In genomic region chr12:92224685-92225331, GRCh38 we compare ENCODE assay signal across 12 cellular contexts.
DNase-seq lines count a peak whose midpoint lies in the region; ATAC-seq and TF ChIP-seq lines count a peak whose summit lies in the region.
"Had no signal": no experiment of that assay in that cellular context is flagged by ENCODE, and none has a peak within 500 bp of the region (broad histone marks: within the 10 kb centered on the region; RNA-seq: fewer than 3 reads in every experiment).

No MANE protein-coding gene starts in this region.

- H3K27ac Mint-ChIP-seq in stimulated activated effector memory CD8-positive, alpha-beta T cell treated with anti-CD3 and anti-CD28 coated beads, Interleukin-12 subunit alpha, Interleukin-12 subunit beta, amount 100 ng/mL, for 72 hours: no peak overlapping the region
- no peak overlapping the region for H3K27ac Mint-ChIP-seq in naive thymus-derived CD8-positive, alpha-beta T cell

- no peaks in the 10 kb centered on the region for H3K36me3 ChIP-seq in H7 (replicated peaks; ENCODE audit: control insufficient read depth, insufficient read depth, low read length)
- H3K36me3 ChIP-seq: ascending aorta had no signal

- DNase-seq in H7 (peak; percentile 13), SW480 (ENCODE audit: low spot score) (peak; percentile 2), foreskin keratinocyte (peak; percentile 85 to 94), NCI-H510A (lab: John Stamatoyannopoulos, UW) (no peak), NCI-H748 treated with DMSO at 0.1 percent for 48 hours (lab: John Stamatoyannopoulos, UW) (no peak)
- no peak for DNase-seq in stimulated activated effector memory CD8-positive, alpha-beta T cell treated with anti-CD3 and anti-CD28 coated beads, Interleukin-12 subunit alpha, Interleukin-12 subunit beta, amount 100 ng/mL, for 72 hours (ENCODE audit: low spot score in 2 of 2)
- no peak for DNase-seq in naive thymus-derived CD8-positive, alpha-beta T cell
- DNase-seq: activated CD4-positive, alpha-beta T cell treated with anti-CD3 and anti-CD28 coated beads, Interleukin-2, amount 50 U/mL, for 4 hours; hippocampal formation; nucleus accumbens; SHP77 treated with DMSO at 0.1 percent for 48 hours had no signal

- no peaks in the 10 kb centered on the region for H3K9me3 Mint-ChIP-seq in stimulated activated effector memory CD8-positive, alpha-beta T cell treated with anti-CD3 and anti-CD28 coated beads, Interleukin-12 subunit alpha, Interleukin-12 subunit beta, amount 100 ng/mL, for 72 hours
- H3K9me3 Mint-ChIP-seq in naive thymus-derived CD8-positive, alpha-beta T cell: peaks cover 0 to 2% (median 0%) of the 10 kb centered on the region in 9 donors

- H3K27me3 ChIP-seq in H7 (ENCODE audit: control insufficient read depth, insufficient read depth, low read length) (no peaks in the 10 kb centered on the region), foreskin keratinocyte (no peaks in the 10 kb centered on the region)
- H3K27me3 ChIP-seq: ascending aorta had no signal

- no peaks in the 10 kb centered on the region for H3K36me3 Mint-ChIP-seq in stimulated activated effector memory CD8-positive, alpha-beta T cell treated with anti-CD3 and anti-CD28 coated beads, Interleukin-12 subunit alpha, Interleukin-12 subunit beta, amount 100 ng/mL, for 72 hours
- H3K36me3 Mint-ChIP-seq in naive thymus-derived CD8-positive, alpha-beta T cell: no peaks in the 10 kb centered on the region

- no peaks in the 10 kb centered on the region for H3K4me1 ChIP-seq in foreskin keratinocyte

- H3K27ac ChIP-seq in foreskin keratinocyte: no peak overlapping the region
- H3K27ac ChIP-seq: ascending aorta had no signal

- no peak overlapping the region for H3K4me3 Mint-ChIP-seq in stimulated activated effector memory CD8-positive, alpha-beta T cell treated with anti-CD3 and anti-CD28 coated beads, Interleukin-12 subunit alpha, Interleukin-12 subunit beta, amount 100 ng/mL, for 72 hours
- no peak overlapping the region for H3K4me3 Mint-ChIP-seq in naive thymus-derived CD8-positive, alpha-beta T cell

- POLR2A ChIA-PET in naive thymus-derived CD8-positive, alpha-beta T cell (lab: Charles Lee): interaction anchor here (0.6 kb wide), 1 partner anchor 37 kb away, joined by 3 read pairs; no protein-coding TSS in a partner anchor

- no peak overlapping the region for H3K4me3 ChIP-seq in H7 (ENCODE audit: insufficient read depth, low read depth, low read length)
- H3K4me3 ChIP-seq: ascending aorta had no signal

- H3K27me3 Mint-ChIP-seq in naive thymus-derived CD8-positive, alpha-beta T cell: no peaks in the 10 kb centered on the region

- no peak for TF ChIP-seq CTCF in foreskin keratinocyte (conservative IDR thresholded peaks at IDR 0.05)

- peak; percentile 86 for ATAC-seq in foreskin keratinocyte
- peak; percentile 8 for ATAC-seq in stimulated activated effector memory CD8-positive, alpha-beta T cell treated with anti-CD3 and anti-CD28 coated beads, Interleukin-12 subunit alpha, Interleukin-12 subunit beta, amount 100 ng/mL, for 72 hours
- no peak for ATAC-seq in naive thymus-derived CD8-positive, alpha-beta T cell

- no peaks in the 10 kb centered on the region for H3K4me1 Mint-ChIP-seq in stimulated activated effector memory CD8-positive, alpha-beta T cell treated with anti-CD3 and anti-CD28 coated beads, Interleukin-12 subunit alpha, Interleukin-12 subunit beta, amount 100 ng/mL, for 72 hours
- H3K4me1 Mint-ChIP-seq in naive thymus-derived CD8-positive, alpha-beta T cell: peaks cover 2 to 11% (median 6%) of the 10 kb centered on the region in 4 donors

Comparison
In these comparisons a context has a peak if more than half of its experiments do, and no peak if none do; other contexts are left out.
1. DNase-seq: peak in H7 (single experiment), SW480 (single experiment) and foreskin keratinocyte (2 of 2); none in stimulated activated effector memory CD8-positive, alpha-beta T cell treated with anti-CD3 and anti-CD28 coated beads, Interleukin-12 subunit alpha, Interleukin-12 subunit beta, amount 100 ng/mL, for 72 hours (0 of 2), naive thymus-derived CD8-positive, alpha-beta T cell (0 of 10), NCI-H510A (single experiment) and NCI-H748 treated with DMSO at 0.1 percent for 48 hours (single experiment).
2. ATAC-seq: peak in foreskin keratinocyte (single experiment) and stimulated activated effector memory CD8-positive, alpha-beta T cell treated with anti-CD3 and anti-CD28 coated beads, Interleukin-12 subunit alpha, Interleukin-12 subunit beta, amount 100 ng/mL, for 72 hours (single experiment); none in naive thymus-derived CD8-positive, alpha-beta T cell (0 of 2).